8 cellular contexts compared by ENCODE assay signal in genomic region chr1:247079141-247079874, GRCh38.
DNase-seq lines count a peak whose midpoint lies in the region; ATAC-seq, FAIRE-seq and TF ChIP-seq lines count a peak whose summit lies in the region.

No MANE protein-coding gene starts in this region.

- no peak for ATAC-seq in central memory CD8-positive, alpha-beta T cell (replicated peaks; ENCODE audit: extremely low read depth, poor library complexity, severe bottlenecking)
- ATAC-seq in HG03460 (IDR thresholded peaks at IDR 0.05; ENCODE audit: unreplicated experiment), result no peak

- no peaks in the 10 kb centered on the region for H3K9me3 Mint-ChIP-seq in central memory CD8-positive, alpha-beta T cell

- peak overlapping the region; percentile 10 for H3K9ac ChIP-seq in muscle layer of colon (ENCODE audit: low read length)

- no peaks in the 10 kb centered on the region for H3K36me3 ChIP-seq in muscle layer of colon (ENCODE audit: insufficient read depth, low read length)

- H3K27ac ChIP-seq in muscle layer of colon (ENCODE audit: low read depth, low read length), result no peak overlapping the region

- peak overlapping the region; percentile 89 for H3K27ac Mint-ChIP-seq in central memory CD8-positive, alpha-beta T cell (ENCODE audit: low read depth)

- H3K4me1 Mint-ChIP-seq in central memory CD8-positive, alpha-beta T cell, result peaks cover 38% of the 10 kb centered on the region

- TF ChIP-seq CTCF in D721Med (IDR thresholded peaks at IDR 0.05; ENCODE audit: insufficient read depth, missing control alignments), result no peak

- H3K9me3 ChIP-seq in muscle layer of colon (ENCODE audit: low read length), result no peaks in the 10 kb centered on the region

- no peaks in the 10 kb centered on the region for H3K27me3 ChIP-seq in muscle layer of colon (ENCODE audit: control insufficient read depth in 1 of 2, insufficient read depth in 2 of 2, low read length in 2 of 2)

- H3K4me3 ChIP-seq in muscle layer of colon (ENCODE audit: low read depth in 1 of 2, low read length in 2 of 2), result peak overlapping the region in 1 of 2 donors; percentile 89

- peaks cover 8% of the 10 kb centered on the region for H3K27me3 Mint-ChIP-seq in central memory CD8-positive, alpha-beta T cell

- H3K36me3 Mint-ChIP-seq in central memory CD8-positive, alpha-beta T cell (ENCODE audit: insufficient read depth), result peaks cover 11% of the 10 kb centered on the region

- no peak for FAIRE-seq in D721Med (lab: Jason Lieb, UNC)

- H3K4me1 ChIP-seq in muscle layer of colon (ENCODE audit: insufficient read depth, low read length), result peaks cover 11% of the 10 kb centered on the region

- DNase-seq in ELF-1 (ENCODE audit: low read depth, low spot score) (peak; percentile 80), NCI-H526 (lab: John Stamatoyannopoulos, UW) (peak; percentile 2 to 35), D721Med (ENCODE audit: insufficient read length, low spot score) (no peak), EL (no peak), NCI-H187 treated with DMSO at 0.1 percent for 48 hours (lab: John Stamatoyannopoulos, UW) (no peak)
- no peak for DNase-seq in central memory CD8-positive, alpha-beta T cell (ENCODE audit: low spot score in 2 of 2)

- peak overlapping the region; percentile 89 for H3K4me3 Mint-ChIP-seq in central memory CD8-positive, alpha-beta T cell

Comparison
In these comparisons a context has a peak if more than half of its experiments do, and no peak if none do; other contexts are left out.
1. DNase-seq: peak in ELF-1 (single experiment) and NCI-H526 (2 of 2); none in central memory CD8-positive, alpha-beta T cell (0 of 2), D721Med (single experiment), EL (single experiment) and NCI-H187 treated with DMSO at 0.1 percent for 48 hours (single experiment).